In genomic region chr19:17946965-17947784, GRCh38 we compare ENCODE assay signal across 1 cellular context.
TF ChIP-seq lines count a peak whose summit lies in the region.

No MANE protein-coding gene starts in this region.

TF ChIP-seq in GM23338, 12 proteins besides CTCF, POLR2A, EP300 and RAD21 (continued from another document):
- no peak for TF ChIP-seq JUNB (IDR thresholded peaks at IDR 0.05; ENCODE audit: unreplicated experiment)
- no peak for TF ChIP-seq NANOG (IDR thresholded peaks at IDR 0.05; ENCODE audit: borderline replicate concordance)
- no peak for TF ChIP-seq ZNF114 (CRISPR knock-in tag; IDR thresholded peaks at IDR 0.05)
